1 cellular context compared by ENCODE assay signal in genomic region chr2:150486539-150487484, GRCh38.
TF ChIP-seq lines count a peak whose summit lies in the region.

No MANE protein-coding gene starts in this region.

TF ChIP-seq in IMR-90, 13 proteins besides CTCF, POLR2A, EP300 and RAD21 (continued from another document):
- no peak for TF ChIP-seq ELK1 (IDR thresholded peaks at IDR 0.05; ENCODE audit: borderline replicate concordance, low read depth, low read length)
TF ChIP-seq in IMR-90: peak in this region for 3.
